In genomic region chr4:25214750-25215149, GRCh38 we compare ENCODE assay signal across 7 cellular contexts. TPM values are rescaled to one million over a fixed set of nuclear protein-coding genes. Genes with fewer than 3 reads are reported as not detected.
DNase-seq lines count a peak whose midpoint lies in the region; ATAC-seq, FAIRE-seq and TF ChIP-seq lines count a peak whose summit lies in the region.
"Not testable (repeated sequence)": the region's sequence is repeated elsewhere in the genome, so short reads cannot be mapped to it uniquely, and the experiment has no call there.

No MANE protein-coding gene starts in this region.

- H3K4me3 ChIP-seq in H1 (ENCODE audit: extremely low read depth in 1 of 4, insufficient read depth in 2 of 4, low read depth in 3 of 4, low read length in 4 of 4); hepatocyte; HepG2 (replicated peaks in 1 of 3; ENCODE audit: insufficient read depth in 1 of 3, low read depth in 2 of 3, low read length in 3 of 3); liver (ENCODE audit: low read depth in 1 of 3, low read length in 3 of 3); right lobe of liver; small intestine (ENCODE audit: low read depth in 1 of 2, low read length in 2 of 2): not testable (repeated sequence)

- CTCF ChIA-PET in H1 (lab: Charles Lee; ENCODE audit: partially characterized antibody): interaction anchor here (1.1 to 1.8 kb wide), 4 partner anchors 25 to 153 kb away, joined by 3 to 4 read pairs (median 4); partner anchors contain the start of gene ZCCHC4
- CTCF ChIA-PET in HepG2 (lab: Yijun Ruan, JAX; ENCODE audit: low intra/inter-chr PET ratio, low total read pairs): not testable (repeated sequence)

- DNase-seq in H1 (ENCODE audit: low read depth in 1 of 2, low spot score in 2 of 2); hepatocyte (ENCODE audit: low spot score); left lobe of liver (ENCODE audit: low spot score); right lobe of liver: not testable (repeated sequence)
- DNase-seq in HepG2 (ENCODE audit: low spot score): peak; percentile 27
- DNase-seq in small intestine: peak; percentile 40

- H4K20me1 ChIP-seq in H1 (replicated peaks in 1 of 2; ENCODE audit: control insufficient read depth in 1 of 2, insufficient read depth in 2 of 2, low read length in 2 of 2); hepatocyte (ENCODE audit: insufficient read depth, poor library complexity, severe bottlenecking); HepG2 (ENCODE audit: insufficient read depth, low read length): not testable (repeated sequence)

- not testable (repeated sequence) for TF ChIP-seq CTCF in H1 (IDR thresholded peaks at IDR 0.05; ENCODE audit: control extremely low read depth in 1 of 3, insufficient read depth in 1 of 3, low read depth in 1 of 3, low read length in 3 of 3); hepatocyte (IDR thresholded peaks at IDR 0.05; ENCODE audit: poor library complexity); HepG2 (CRISPR knock-in tag; IDR thresholded peaks at IDR 0.05); liver (IDR thresholded peaks at IDR 0.05; ENCODE audit: low read depth, low read length, missing input control); right lobe of liver (IDR thresholded peaks at IDR 0.05)

- not testable (repeated sequence) for FAIRE-seq in H1 (lab: Jason Lieb, UNC); small intestine (lab: Jason Lieb, UNC)
- peak; percentile 23 for FAIRE-seq in HepG2 (lab: Jason Lieb, UNC)

- not testable (repeated sequence) for H2BK120ac ChIP-seq in H1 (replicated peaks; ENCODE audit: low read depth, low read length)

- H3K23me2 ChIP-seq in H1 (ENCODE audit: low read depth, low read length): not testable (repeated sequence)

- intact Hi-C loops in HepG2 (cut with micrococcal nuclease; ENCODE audit: unreplicated experiment); right lobe of liver (cut with DNase I): not testable (repeated sequence)

- H2AFZ ChIP-seq in H1 (ENCODE audit: low read length); hepatocyte; HepG2 (ENCODE audit: low read length): not testable (repeated sequence)

- WGBS in H1 (ENCODE audit: extremely low coverage in 1 of 2, insufficient coverage in 1 of 2, insufficient read length in 1 of 2, insufficient replicate concordance in 2 of 2, low coverage in 1 of 2, low lambda C conversion rate in 2 of 2, missing lambda C conversion rate in 1 of 2), 2 experiments: 100% methylated on average over 1 of the region's 1 CpG; no CpG with 5 or more reads in 1 of the 2 experiments
- 89% methylated on average over 1 of the region's 1 CpG for WGBS in hepatocyte (ENCODE audit: low lambda C conversion rate, missing lambda C conversion rate)
- WGBS in HepG2 (ENCODE audit: low lambda C conversion rate): 18% methylated on average over 1 of the region's 1 CpG
- WGBS in liver: 28% methylated on average over 1 of the region's 1 CpG
- WGBS in right lobe of liver (ENCODE audit: insufficient coverage, low coverage, low lambda C conversion rate, missing lambda C conversion rate): 15% methylated on average over 1 of the region's 1 CpG
- 39 to 80% (median 59%) methylated on average over 1 of the region's 1 CpG for WGBS in small intestine, 3 donors

- H3K4me1 ChIP-seq in H1 (replicated peaks in 1 of 4; ENCODE audit: control insufficient read depth in 3 of 4, insufficient read depth in 4 of 4, low read length in 3 of 4); hepatocyte (ENCODE audit: insufficient read depth); small intestine (ENCODE audit: control insufficient read depth in 2 of 2, insufficient read depth in 1 of 2, low read depth in 1 of 2, low read length in 1 of 2): not testable (repeated sequence)
- H3K4me1 ChIP-seq in HepG2 (ENCODE audit: insufficient read depth, low read length) (peaks cover 30% of the 10 kb centered on the region), liver (ENCODE audit: control insufficient read depth in 4 of 4, insufficient read depth in 4 of 4, low read length in 3 of 4) (peaks cover 10 to 32% (median 13%) of the 10 kb centered on the region in 4 donors), right lobe of liver (peaks cover 0 to 36% (median 11%) of the 10 kb centered on the region in 4 donors)

- BruUV-seq in HepG2 (replicated peaks; lab: Mats Ljungman, UMichigan): not testable (repeated sequence)

- not testable (repeated sequence) for H2BK12ac ChIP-seq in H1 (ENCODE audit: low read depth, low read length)

- not testable (repeated sequence) for H3K79me2 ChIP-seq in H1 (ENCODE audit: control insufficient read depth in 1 of 2, insufficient read depth in 2 of 2, low read length in 2 of 2); hepatocyte; HepG2 (ENCODE audit: insufficient read depth, low read length)

- H3K9me2 ChIP-seq in hepatocyte (replicated peaks; ENCODE audit: insufficient read depth): not testable (repeated sequence)

- H3K23ac ChIP-seq in H1 (ENCODE audit: insufficient read length): not testable (repeated sequence)

- not testable (repeated sequence) for H2BK20ac ChIP-seq in H1 (ENCODE audit: low read length)

- H3K4me2 ChIP-seq in H1 (ENCODE audit: insufficient read depth in 1 of 2, low read depth in 2 of 2, low read length in 2 of 2); hepatocyte: not testable (repeated sequence)
- peak overlapping the region; percentile 39 for H3K4me2 ChIP-seq in HepG2 (ENCODE audit: low read depth, low read length)

- not testable (repeated sequence) for H3K36me3 ChIP-seq in H1 (ENCODE audit: control insufficient read depth in 2 of 4, insufficient read depth in 4 of 4, low read length in 3 of 4); hepatocyte (replicated peaks; ENCODE audit: insufficient read depth, low read depth); HepG2 (replicated peaks in 1 of 2; ENCODE audit: control insufficient read depth in 1 of 2, insufficient read depth in 2 of 2, low read length in 2 of 2); liver (ENCODE audit: control insufficient read depth in 4 of 4, insufficient read depth in 3 of 4, low read depth in 1 of 4, low read length in 3 of 4); right lobe of liver; small intestine (ENCODE audit: control insufficient read depth in 2 of 2, insufficient read depth in 2 of 2, low read length in 2 of 2)

- H3K14ac ChIP-seq in H1 (ENCODE audit: insufficient read length): not testable (repeated sequence)

- not testable (repeated sequence) for TF ChIP-seq RAD21 in H1 (IDR thresholded peaks at IDR 0.05 in 1 of 2, conservative IDR thresholded peaks at IDR 0.05 in 1 of 2; ENCODE audit: low read depth in 2 of 2, low read length in 2 of 2); HepG2 (CRISPR knock-in tag; IDR thresholded peaks at IDR 0.05)
- peak in 1 of 2 donors; percentile 17 for TF ChIP-seq RAD21 in liver (IDR thresholded peaks at IDR 0.05)

- not testable (repeated sequence) for H3K9me3 ChIP-seq in H1 (ENCODE audit: insufficient read depth in 2 of 2, low read depth in 1 of 2, low read length in 1 of 2); hepatocyte (ENCODE audit: low read depth); HepG2 (ENCODE audit: low read length); liver (ENCODE audit: control insufficient read depth in 4 of 4, low read length in 3 of 4); right lobe of liver; small intestine (ENCODE audit: control insufficient read depth, low read depth)

- H3K79me1 ChIP-seq in H1 (ENCODE audit: low read depth, low read length): not testable (repeated sequence)

- in situ Hi-C loops in HepG2 (cut with HindIII; ENCODE audit: extremely low pct_ligation_motif_present, low pct_unique_long_range_greater_than_20kb): not testable (repeated sequence)

- not testable (repeated sequence) for H4K5ac ChIP-seq in H1 (ENCODE audit: insufficient read length, low read depth, low read length)

- H3K27ac ChIP-seq in H1 (ENCODE audit: low read depth, low read length); HepG2 (ENCODE audit: extremely low read length, insufficient read depth, low read length): not testable (repeated sequence)
- peak overlapping the region; percentile 86 for H3K27ac ChIP-seq in hepatocyte
- H3K27ac ChIP-seq in liver (ENCODE audit: low read depth in 1 of 2, low read length in 2 of 2): peak overlapping the region; percentile 80 to 83
- peak overlapping the region; percentile 17 to 92 (median 84) for H3K27ac ChIP-seq in right lobe of liver
- H3K27ac ChIP-seq in small intestine (ENCODE audit: low read depth in 1 of 2, low read length in 1 of 2): peak overlapping the region in 1 of 2 donors; percentile 87

- 0 out of 2 replicates have a peak overlapping the region, but pooled peaks have one; percentile 53 for H2BK15ac ChIP-seq in H1 (ENCODE audit: low read length)

- not testable (repeated sequence) for H3K27me3 ChIP-seq in H1 (replicated peaks in 1 of 4; ENCODE audit: control insufficient read depth in 3 of 4, extremely low read depth in 1 of 4, insufficient read depth in 3 of 4, low read length in 3 of 4); hepatocyte; HepG2 (ENCODE audit: control insufficient read depth in 1 of 2, insufficient read depth in 2 of 2, low read length in 2 of 2); liver (ENCODE audit: control insufficient read depth in 4 of 4, insufficient read depth in 4 of 4, low read length in 3 of 4); right lobe of liver; small intestine (ENCODE audit: control insufficient read depth in 2 of 2, insufficient read depth in 2 of 2, low read length in 2 of 2)

- H4K91ac ChIP-seq in H1 (replicated peaks; ENCODE audit: insufficient read length, low read length): not testable (repeated sequence)

- not testable (repeated sequence) for H3K56ac ChIP-seq in H1 (replicated peaks; ENCODE audit: insufficient read length, low read depth, low read length)

- not testable (repeated sequence) for TF ChIP-seq EP300 in H1 (IDR thresholded peaks at IDR 0.05; ENCODE audit: borderline replicate concordance in 1 of 2, low read depth in 2 of 2, low read length in 2 of 2); HepG2 (IDR thresholded peaks at IDR 0.05; ENCODE audit: low read depth in 2 of 2, low read length in 2 of 2); HepG2 (CRISPR knock-in tag; IDR thresholded peaks at IDR 0.05; ENCODE audit: borderline replicate concordance)

- not testable (repeated sequence) for H4K8ac ChIP-seq in H1 (ENCODE audit: extremely low read depth, insufficient read depth, low read length)

- H3K18ac ChIP-seq in H1 (ENCODE audit: extremely low read depth, low read length): not testable (repeated sequence)

- H3K9ac ChIP-seq in H1 (replicated peaks in 1 of 4; ENCODE audit: extremely low read depth in 1 of 4, low read depth in 3 of 4, low read length in 3 of 4); HepG2 (ENCODE audit: insufficient read depth, low read depth, low read length); liver (ENCODE audit: low read depth in 1 of 2, low read length in 2 of 2): not testable (repeated sequence)

- ATAC-seq in left lobe of liver (peak; percentile 27), HepG2 (peak; percentile 27; the same call in 2 of the 3 replicates), right lobe of liver (peak in 3 of 4 donors; percentile 12 to 37 (median 29))

- TF ChIP-seq POLR2A in H1 (IDR thresholded peaks at IDR 0.05; ENCODE audit: control extremely low read depth in 1 of 2, low read depth in 2 of 2, low read length in 2 of 2); HepG2 (IDR thresholded peaks at IDR 0.05; ENCODE audit: insufficient read depth in 1 of 2, low read depth in 2 of 2, low read length in 2 of 2); right lobe of liver (IDR thresholded peaks at IDR 0.05): not testable (repeated sequence)

- H2AK5ac ChIP-seq in H1 (ENCODE audit: low read depth, low read length): not testable (repeated sequence)

- POLR2A ChIA-PET in H1 (lab: Charles Lee; ENCODE audit: partially characterized antibody): interaction anchor here (1.2 kb wide), 1 partner anchor 98 kb away, joined by 3 read pairs; the partner anchor contains the start of gene ZCCHC4
- POLR2A ChIA-PET in HepG2 (lab: Yijun Ruan, JAX): not testable (repeated sequence)

- H3K4ac ChIP-seq in H1 (replicated peaks; ENCODE audit: insufficient read length, low read depth, low read length): not testable (repeated sequence)

- H2BK5ac ChIP-seq in H1 (ENCODE audit: low read depth, low read length): not testable (repeated sequence)

RNA-seq across cellular contexts. Expression of gene PI4K2B, which starts 19.1 kb away (rescaled TPM):
- total RNA-seq in H1 (2021; fragmentation: NEBNext Ultra II Directional; extraction: Animal tissue kit (Norgen Biotek cat#: 25700)): 15.8 and 16.2 TPM in 2 replicates
- polyA plus RNA-seq in H1 (2011; rRNA removed) (2.2 and 3.0 TPM in 2 replicates), hepatocyte (11.8 and 12.6 TPM in 2 replicates), HepG2 (2011; rRNA removed) (5.4 and 6.9 TPM in 2 replicates), liver (10 to 100 TPM; 12.3 to 18.2 TPM), small intestine (10 to 100 TPM; 24.2 to 93.3 (median 70.5) TPM)
- 6.2 TPM for polyA plus RNA-seq in H1 (2011; cell fraction: cytosol; rRNA removed)
- 2.3 TPM for polyA plus RNA-seq in H1 (2011; cell fraction: nucleus; rRNA removed)
- polyA plus RNA-seq in H1 (2012, experiment 1 of 2): 3.1 to 6.9 TPM (median 3.8 TPM) in 4 replicates
- 1.3 TPM for polyA plus RNA-seq in H1 (2012, experiment 2 of 2)
- polyA plus RNA-seq in H1 (2013, experiment 1 of 2): 8.0 TPM
- polyA plus RNA-seq in H1 (2013, experiment 2 of 2): 8.0 TPM
- polyA minus RNA-seq in H1 (2011; rRNA and poly(A)+ RNA removed): 2.4 and 2.6 TPM in 2 replicates
- 4.3 TPM for polyA minus RNA-seq in H1 (2011; cell fraction: cytosol; rRNA and poly(A)+ RNA removed)
- 5.1 TPM for polyA minus RNA-seq in H1 (2011; cell fraction: nucleus; rRNA and poly(A)+ RNA removed)
- total RNA-seq in hepatocyte (41.4 and 44.1 TPM in 2 replicates), left lobe of liver (23.0 TPM), HepG2 (2016; rRNA removed; fragmentation: Illumina TruSeq; extraction: Trizol) (25.8 and 40.8 TPM in 2 replicates), liver (10 to 100 TPM; 20.6 to 34.7 TPM), right lobe of liver (10 to 100 TPM; 17.1 to 33.5 (median 22.8) TPM)
- 3.7 and 4.1 TPM in 2 replicates for total RNA-seq in HepG2 (2016; cell fraction: cytosol; rRNA removed; fragmentation: Illumina TruSeq; extraction: Trizol; ENCODE audit: low read depth)
- 24.9 and 40.9 TPM in 2 replicates for total RNA-seq in HepG2 (2016; cell fraction: insoluble cytoplasmic fraction; rRNA removed; fragmentation: Illumina TruSeq; extraction: Trizol)
- 17.4 and 21.4 TPM in 2 replicates for total RNA-seq in HepG2 (2016; cell fraction: membrane; rRNA removed; fragmentation: Illumina TruSeq; extraction: Trizol)
- 17.9 and 19.5 TPM in 2 replicates for total RNA-seq in HepG2 (2016; cell fraction: nucleus; rRNA removed; fragmentation: Illumina TruSeq; extraction: Trizol)
- 2.4 and 3.7 TPM in 2 replicates for polyA plus RNA-seq in HepG2 (2011; cell fraction: cytosol; rRNA removed)
- 2.4 TPM in 2 replicates for polyA plus RNA-seq in HepG2 (2011; cell fraction: nucleus; rRNA removed)
- 8.6 and 12.2 TPM in 2 replicates for polyA plus RNA-seq in HepG2 (2012)
- 2.3 and 2.7 TPM in 2 replicates for polyA plus RNA-seq in HepG2 (2016; cell fraction: cytosol; fragmentation: Illumina TruSeq; extraction: Trizol; ENCODE audit: low read depth)
- 43.6 and 50.6 TPM in 2 replicates for polyA plus RNA-seq in HepG2 (2016; cell fraction: insoluble cytoplasmic fraction; fragmentation: Illumina TruSeq; extraction: Trizol; ENCODE audit: low read depth)
- 11.4 and 12.6 TPM in 2 replicates for polyA plus RNA-seq in HepG2 (2016; cell fraction: membrane; fragmentation: Illumina TruSeq; extraction: Trizol; ENCODE audit: low read depth)
- 20.1 and 21.9 TPM in 2 replicates for polyA plus RNA-seq in HepG2 (2016; cell fraction: nucleus; fragmentation: Illumina TruSeq; extraction: Trizol; ENCODE audit: insufficient read depth, low read depth)
- polyA minus RNA-seq in HepG2 (2011; rRNA and poly(A)+ RNA removed; ENCODE audit: low replicate concordance): 2.6 and 3.4 TPM in 2 replicates
- 3.4 and 6.0 TPM in 2 replicates for polyA minus RNA-seq in HepG2 (2011; cell fraction: cytosol; rRNA and poly(A)+ RNA removed)
- 8.8 and 9.7 TPM in 2 replicates for polyA minus RNA-seq in HepG2 (2011; cell fraction: nucleus; rRNA and poly(A)+ RNA removed)

RNA-seq across cellular contexts. Expression of gene SEPSECS, which starts 54.5 kb away (rescaled TPM):
- 4.1 and 4.4 TPM in 2 replicates for total RNA-seq in H1 (2021; fragmentation: NEBNext Ultra II Directional; extraction: Animal tissue kit (Norgen Biotek cat#: 25700))
- 1.1 and 1.9 TPM in 2 replicates for polyA plus RNA-seq in H1 (2011; rRNA removed)
- polyA plus RNA-seq in H1 (2011; cell fraction: cytosol; rRNA removed): 2.4 TPM
- 1.2 TPM for polyA plus RNA-seq in H1 (2011; cell fraction: nucleus; rRNA removed)
- polyA plus RNA-seq in H1 (2012, experiment 1 of 2): 1.6 to 2.8 TPM (median 1.9 TPM) in 4 replicates
- 0.13 TPM for polyA plus RNA-seq in H1 (2012, experiment 2 of 2)
- polyA plus RNA-seq in H1 (2013, experiment 1 of 2): 2.2 TPM
- polyA plus RNA-seq in H1 (2013, experiment 2 of 2): 2.0 TPM
- 4.9 and 5.9 TPM in 2 replicates for polyA minus RNA-seq in H1 (2011; rRNA and poly(A)+ RNA removed)
- 7.7 TPM for polyA minus RNA-seq in H1 (2011; cell fraction: cytosol; rRNA and poly(A)+ RNA removed)
- 9.7 TPM for polyA minus RNA-seq in H1 (2011; cell fraction: nucleus; rRNA and poly(A)+ RNA removed)
- total RNA-seq in hepatocyte: 8.5 and 10.3 TPM in 2 replicates
- polyA plus RNA-seq in hepatocyte: 3.0 and 3.2 TPM in 2 replicates
- total RNA-seq in left lobe of liver: 24.9 TPM
- total RNA-seq in HepG2 (2016; rRNA removed; fragmentation: Illumina TruSeq; extraction: Trizol): 14.3 and 17.1 TPM in 2 replicates
- 33.7 and 40.0 TPM in 2 replicates for total RNA-seq in HepG2 (2016; cell fraction: cytosol; rRNA removed; fragmentation: Illumina TruSeq; extraction: Trizol; ENCODE audit: low read depth)
- total RNA-seq in HepG2 (2016; cell fraction: insoluble cytoplasmic fraction; rRNA removed; fragmentation: Illumina TruSeq; extraction: Trizol): 13.3 and 16.6 TPM in 2 replicates
- 18.7 and 20.0 TPM in 2 replicates for total RNA-seq in HepG2 (2016; cell fraction: membrane; rRNA removed; fragmentation: Illumina TruSeq; extraction: Trizol)
- total RNA-seq in HepG2 (2016; cell fraction: nucleus; rRNA removed; fragmentation: Illumina TruSeq; extraction: Trizol): 20.9 and 21.1 TPM in 2 replicates
- polyA plus RNA-seq in HepG2 (2011; rRNA removed): 8.2 and 9.4 TPM in 2 replicates
- 3.3 and 4.8 TPM in 2 replicates for polyA plus RNA-seq in HepG2 (2011; cell fraction: cytosol; rRNA removed)
- 8.3 and 10.6 TPM in 2 replicates for polyA plus RNA-seq in HepG2 (2011; cell fraction: nucleus; rRNA removed)
- polyA plus RNA-seq in HepG2 (2012): 10.0 and 14.1 TPM in 2 replicates
- polyA plus RNA-seq in HepG2 (2016; cell fraction: cytosol; fragmentation: Illumina TruSeq; extraction: Trizol; ENCODE audit: low read depth): 0.59 and 0.72 TPM in 2 replicates
- polyA plus RNA-seq in HepG2 (2016; cell fraction: insoluble cytoplasmic fraction; fragmentation: Illumina TruSeq; extraction: Trizol; ENCODE audit: low read depth): 7.3 and 8.6 TPM in 2 replicates
- 1.5 and 1.7 TPM in 2 replicates for polyA plus RNA-seq in HepG2 (2016; cell fraction: membrane; fragmentation: Illumina TruSeq; extraction: Trizol; ENCODE audit: low read depth)
- 14.0 and 14.4 TPM in 2 replicates for polyA plus RNA-seq in HepG2 (2016; cell fraction: nucleus; fragmentation: Illumina TruSeq; extraction: Trizol; ENCODE audit: insufficient read depth, low read depth)
- 4.3 and 5.5 TPM in 2 replicates for polyA minus RNA-seq in HepG2 (2011; rRNA and poly(A)+ RNA removed; ENCODE audit: low replicate concordance)
- 9.5 and 17.6 TPM in 2 replicates for polyA minus RNA-seq in HepG2 (2011; cell fraction: cytosol; rRNA and poly(A)+ RNA removed)
- 60.2 and 61.7 TPM in 2 replicates for polyA minus RNA-seq in HepG2 (2011; cell fraction: nucleus; rRNA and poly(A)+ RNA removed)
- total RNA-seq in liver: 10 to 100 TPM; 14.9 to 31.7 TPM
- polyA plus RNA-seq in liver: 10 to 100 TPM; 10.3 to 11.5 TPM
- 10 to 100 TPM; 17.0 to 26.6 (median 22.7) TPM for total RNA-seq in right lobe of liver
- polyA plus RNA-seq in small intestine: 10 to 100 TPM in 2 of 3 donors, 1 to 10 TPM in 1; 5.7 to 23.0 (median 11.1) TPM
